ENCODE assay signal across 11 cellular contexts in the genomic region with DNA sequence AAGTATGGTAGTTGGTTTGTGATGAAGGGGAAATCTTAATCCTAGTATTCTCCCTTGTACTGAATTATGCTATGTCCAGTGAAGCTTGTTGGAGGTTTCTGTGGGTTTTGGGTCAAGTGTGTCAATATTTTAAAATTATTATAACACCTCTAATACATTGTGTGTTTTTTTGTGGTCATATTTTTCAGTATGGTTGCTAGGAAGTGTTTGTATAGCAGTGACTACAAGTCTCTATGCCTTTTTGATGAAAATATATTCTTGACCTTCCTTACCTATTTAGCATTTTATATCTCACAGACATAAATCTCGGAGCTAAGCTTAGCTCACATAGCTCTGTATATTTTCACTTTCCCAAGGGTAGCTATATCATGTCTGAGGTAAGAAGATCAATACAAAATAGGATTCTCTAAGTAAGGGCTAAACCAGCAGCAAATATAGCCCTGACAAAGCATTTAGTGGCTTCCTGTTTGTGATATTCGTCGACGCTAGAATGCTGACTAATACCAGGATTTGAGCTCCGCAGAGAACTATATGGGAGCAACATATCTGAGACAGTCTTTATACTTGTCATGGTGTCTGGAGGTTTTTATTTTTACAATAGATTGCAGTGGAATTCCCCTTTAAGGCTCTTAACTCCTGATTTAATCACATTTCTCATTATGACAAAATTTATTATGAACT.
DNase-seq lines count a peak whose midpoint lies in the region; ATAC-seq and TF ChIP-seq lines count a peak whose summit lies in the region.
"Had no signal": no experiment of that assay in that cellular context is flagged by ENCODE, and none has a peak within 500 bp of the region (broad histone marks: within the 10 kb centered on the region; RNA-seq: fewer than 3 reads in every experiment).

No MANE protein-coding gene starts in this region.

- peak; percentile 41 for DNase-seq in amniotic epithelial cell (ENCODE audit: low read depth)
- no peak for DNase-seq in AML-193 (lab: John Stamatoyannopoulos, UW)
- DNase-seq in lower lobe of right lung = no peak
- DNase-seq in NCI-H1417 treated with DMSO at 0.1 percent for 48 hours (lab: John Stamatoyannopoulos, UW) = no peak
- DNase-seq in effector CD4-positive, alpha-beta T cell = no peak
- DNase-seq: NCI-H1048 had no signal

- peak; percentile 100 for ATAC-seq in GM18505 (IDR thresholded peaks at IDR 0.05; ENCODE audit: unreplicated experiment)
- ATAC-seq in GM21390 (IDR thresholded peaks at IDR 0.05; ENCODE audit: unreplicated experiment) = peak; percentile 97
- peak; percentile 99 for ATAC-seq in HG03159 (IDR thresholded peaks at IDR 0.05; ENCODE audit: unreplicated experiment)
- no peak for ATAC-seq in lower lobe of right lung
- ATAC-seq: sciatic nerve had no signal

- no peak for TF ChIP-seq POLR2A in GM18505 (IDR thresholded peaks at IDR 0.05; ENCODE audit: borderline replicate concordance, extremely low read depth, insufficient read depth, insufficient read length)

- intact Hi-C loops in lower lobe of right lung (cut with DNase I) = no loop called here

- no peaks in the 10 kb centered on the region for H3K36me3 ChIP-seq in lower lobe of right lung
- H3K36me3 ChIP-seq: suprapubic skin had no signal

- H3K27ac ChIP-seq in lower lobe of right lung = no peak overlapping the region
- H3K27ac ChIP-seq: suprapubic skin had no signal

- no peaks in the 10 kb centered on the region for H3K4me1 ChIP-seq in lower lobe of right lung
- H3K4me1 ChIP-seq: suprapubic skin had no signal

- H3K9me3 ChIP-seq in lower lobe of right lung = no peaks in the 10 kb centered on the region

- no peaks in the 10 kb centered on the region for H3K27me3 ChIP-seq in lower lobe of right lung (ENCODE audit: low read depth)
- H3K27me3 ChIP-seq: suprapubic skin had no signal

- no peak overlapping the region for H3K4me3 ChIP-seq in lower lobe of right lung
- H3K4me3 ChIP-seq: suprapubic skin had no signal

- TF ChIP-seq CTCF in lower lobe of right lung (IDR thresholded peaks at IDR 0.05) = no peak

Comparison
In these comparisons a context has a peak if more than half of its experiments do, and no peak if none do; other contexts are left out.
1. ATAC-seq: peak in GM18505 (single experiment), GM21390 (single experiment) and HG03159 (single experiment); none in lower lobe of right lung (0 of 2).